In genomic region chr3:171672124-171672523, GRCh38 we compare ENCODE assay signal across 2 cellular contexts.
TF ChIP-seq lines count a peak whose summit lies in the region.

No MANE protein-coding gene starts in this region.

TF ChIP-seq in IMR-90, 13 proteins besides CTCF, POLR2A, EP300 and RAD21 (continued from another document):
- TF ChIP-seq USF2 (IDR thresholded peaks at IDR 0.05; ENCODE audit: low read depth, low read length) (no peak), FOS (IDR thresholded peaks at IDR 0.05; ENCODE audit: low read depth, low read length) (no peak), MXI1 (IDR thresholded peaks at IDR 0.05; ENCODE audit: borderline replicate concordance, low read depth, low read length) (no peak), BHLHE40 (IDR thresholded peaks at IDR 0.05; ENCODE audit: low read depth, low read length) (no peak), RFX5 (IDR thresholded peaks at IDR 0.05; ENCODE audit: low read depth, low read length) (no peak), MAFK (IDR thresholded peaks at IDR 0.05; ENCODE audit: low read depth, low read length) (no peak), NFE2L2 (IDR thresholded peaks at IDR 0.05; ENCODE audit: low read depth, low read length) (no peak), ELK1 (IDR thresholded peaks at IDR 0.05; ENCODE audit: borderline replicate concordance, low read depth, low read length) (no peak)
TF ChIP-seq in IMR-90: peak in this region for 0.

TF ChIP-seq in liver, 16 proteins besides CTCF, POLR2A, EP300 and RAD21 (continued from another document):
- no peak for TF ChIP-seq REST (IDR thresholded peaks at IDR 0.05)
- no peak for TF ChIP-seq TAF1 (conservative IDR thresholded peaks at IDR 0.05)
- no peak for TF ChIP-seq GABPA (IDR thresholded peaks at IDR 0.05 in 1 of 2, conservative IDR thresholded peaks at IDR 0.05 in 1 of 2)
- no peak for TF ChIP-seq ATF3 (IDR thresholded peaks at IDR 0.05)
